ENCODE assay signal across 11 cellular contexts in the genomic region with DNA sequence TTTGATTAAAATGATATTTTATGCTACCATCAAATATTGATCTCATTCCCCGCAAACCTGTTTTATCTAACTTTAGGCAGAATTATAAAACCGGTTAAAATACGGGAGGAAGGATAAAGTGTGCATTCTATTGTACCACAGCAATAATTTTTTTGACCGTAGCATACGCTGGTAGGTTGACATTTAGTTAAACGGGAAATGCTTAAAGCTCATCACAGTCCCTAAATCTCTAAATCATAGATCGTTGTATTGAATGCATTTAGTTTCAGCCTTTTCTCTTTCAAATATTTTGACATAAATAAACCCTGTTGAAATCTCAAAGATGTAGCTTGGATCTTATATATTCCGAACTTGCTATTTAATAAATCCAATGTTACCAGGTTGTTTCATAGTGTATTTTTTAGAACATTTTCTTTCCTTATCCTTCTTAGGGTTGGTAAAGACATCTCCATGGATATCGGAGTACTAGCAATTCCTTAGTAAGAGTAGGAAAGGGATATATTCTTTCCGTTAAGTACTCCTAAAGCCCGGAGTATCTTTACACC. TPM values are rescaled to one million over a fixed set of nuclear protein-coding genes. Genes with fewer than 3 reads are reported as not detected.
DNase-seq lines count a peak whose midpoint lies in the region; ATAC-seq and TF ChIP-seq lines count a peak whose summit lies in the region.
"Had no signal": no experiment of that assay in that cellular context is flagged by ENCODE, and none has a peak within 500 bp of the region (broad histone marks: within the 10 kb centered on the region; RNA-seq: fewer than 3 reads in every experiment).

No MANE protein-coding gene starts in this region.

- no peaks in the 10 kb centered on the region for H3K27me3 Mint-ChIP-seq in activated CD4-positive, alpha-beta T cell treated with anti-CD3 and anti-CD28 coated beads, Interleukin-2, amount 10 ng/mL, durations not matched to agents 7 days and 5 days
- no peaks in the 10 kb centered on the region for H3K27me3 Mint-ChIP-seq in T-helper 2 cell treated with Interferon-gamma antibody and Interleukin-4, amounts not matched to agents 5 μg/mL and 100 μg/mL, for 36 hours (ENCODE audit: low read depth)

- peaks cover 27% of the 10 kb centered on the region for H3K36me3 Mint-ChIP-seq in activated CD4-positive, alpha-beta T cell treated with anti-CD3 and anti-CD28 coated beads, Interleukin-2, amount 10 ng/mL, durations not matched to agents 7 days and 5 days (ENCODE audit: low read depth)
- H3K36me3 Mint-ChIP-seq in T-helper 2 cell treated with Interferon-gamma antibody and Interleukin-4, amounts not matched to agents 5 μg/mL and 100 μg/mL, for 36 hours (ENCODE audit: low read depth) = peaks cover 16% of the 10 kb centered on the region

- peak overlapping the region; percentile 42 to 64 for H3K4me3 ChIP-seq in foreskin fibroblast (ENCODE audit: low read depth in 1 of 2, low read length in 2 of 2)
- H3K4me3 ChIP-seq in stomach = peak overlapping the region; percentile 38 to 46 (median 40)

- DNase-seq in activated CD4-positive, alpha-beta T cell treated with anti-CD3 and anti-CD28 coated beads, Interleukin-2, amount 10 ng/mL, durations not matched to agents 7 days and 5 days = no peak
- DNase-seq in activated CD4-positive, alpha-beta T cell treated with anti-CD3 and anti-CD28 coated beads, Interleukin-2, amount 50 U/mL, for 48 hours = no peak
- DNase-seq in T-helper 2 cell treated with Interferon-gamma antibody and Interleukin-4, amounts not matched to agents 5 μg/mL and 100 μg/mL, for 36 hours (ENCODE audit: low spot score) = no peak
- DNase-seq in foreskin fibroblast = no peak
- no peak for DNase-seq in stomach
- no peak for DNase-seq in NCI-H1048 (lab: John Stamatoyannopoulos, UW)
- no peak for DNase-seq in NCI-H446 treated with DMSO at 0.1 percent for 48 hours (lab: John Stamatoyannopoulos, UW)
- DNase-seq: retina had no signal

- peaks cover 10% of the 10 kb centered on the region for H3K9me3 Mint-ChIP-seq in activated CD4-positive, alpha-beta T cell treated with anti-CD3 and anti-CD28 coated beads, Interleukin-2, amount 10 ng/mL, durations not matched to agents 7 days and 5 days
- peaks cover 10% of the 10 kb centered on the region for H3K9me3 Mint-ChIP-seq in T-helper 2 cell treated with Interferon-gamma antibody and Interleukin-4, amounts not matched to agents 5 μg/mL and 100 μg/mL, for 36 hours

- no peak for TF ChIP-seq CTCF in foreskin fibroblast (IDR thresholded peaks at IDR 0.05; ENCODE audit: low read depth, low read length)
- no peak for TF ChIP-seq CTCF in stomach (IDR thresholded peaks at IDR 0.05)

- CTCF ChIA-PET in activated CD4-positive, alpha-beta T cell treated with anti-CD3 and anti-CD28 coated beads, Interleukin-2, amount 10 ng/mL, durations not matched to agents 7 days and 5 days (lab: Charles Lee) = interaction anchor here (1.5 kb wide), 2 partner anchors 118 to 126 kb away, joined by 3 to 8 read pairs; no protein-coding TSS in a partner anchor

- WGBS in stomach, 5 donors = 47 to 69% (median 63%) methylated on average over 11 of the region's 11 CpGs

- no peak for ATAC-seq in HG03520 (IDR thresholded peaks at IDR 0.05; ENCODE audit: unreplicated experiment)

- H3K27me3 ChIP-seq in stomach = no peaks in the 10 kb centered on the region

- H3K4me3 Mint-ChIP-seq in activated CD4-positive, alpha-beta T cell treated with anti-CD3 and anti-CD28 coated beads, Interleukin-2, amount 10 ng/mL, durations not matched to agents 7 days and 5 days = peak overlapping the region; percentile 91
- peak overlapping the region; percentile 94 for H3K4me3 Mint-ChIP-seq in T-helper 2 cell treated with Interferon-gamma antibody and Interleukin-4, amounts not matched to agents 5 μg/mL and 100 μg/mL, for 36 hours

- H3K4me1 ChIP-seq in stomach = peaks cover 0 to 5% (median 0%) of the 10 kb centered on the region in 4 donors

- H3K27ac ChIP-seq in stomach = peak overlapping the region in 4 of 5 donors; percentile 76 to 85 (median 84)
- H3K27ac ChIP-seq: VCaP had no signal

- H3K27ac Mint-ChIP-seq in activated CD4-positive, alpha-beta T cell treated with anti-CD3 and anti-CD28 coated beads, Interleukin-2, amount 10 ng/mL, durations not matched to agents 7 days and 5 days = peak overlapping the region; percentile 98
- peak overlapping the region; percentile 95 for H3K27ac Mint-ChIP-seq in T-helper 2 cell treated with Interferon-gamma antibody and Interleukin-4, amounts not matched to agents 5 μg/mL and 100 μg/mL, for 36 hours

- TF ChIP-seq EP300 in stomach (IDR thresholded peaks at IDR 0.05) = no peak

- peaks cover 0 to 9% (median 0%) of the 10 kb centered on the region in 4 donors for H3K9me3 ChIP-seq in stomach

- TF ChIP-seq POLR2A in stomach (IDR thresholded peaks at IDR 0.05) = no peak

- POLR2A ChIA-PET in activated CD4-positive, alpha-beta T cell treated with anti-CD3 and anti-CD28 coated beads, Interleukin-2, amount 10 ng/mL, durations not matched to agents 7 days and 5 days (lab: Charles Lee) = interaction anchor here (0.6 to 2.0 kb wide), 6 partner anchors 38 to 199 kb away, joined by 3 to 10 read pairs (median 4); a partner anchor contains a TSS

- H3K36me3 ChIP-seq in stomach = no peaks in the 10 kb centered on the region

- peaks cover 33% of the 10 kb centered on the region for H3K4me1 Mint-ChIP-seq in activated CD4-positive, alpha-beta T cell treated with anti-CD3 and anti-CD28 coated beads, Interleukin-2, amount 10 ng/mL, durations not matched to agents 7 days and 5 days
- H3K4me1 Mint-ChIP-seq in T-helper 2 cell treated with Interferon-gamma antibody and Interleukin-4, amounts not matched to agents 5 μg/mL and 100 μg/mL, for 36 hours (ENCODE audit: low read depth) = peaks cover 45% of the 10 kb centered on the region

- intact Hi-C loops in stomach (cut with DNase I; ENCODE audit: low total_unique reads) = no loop called here

RNA-seq across cellular contexts. Expression of a gene that starts 0.8 kb away (rescaled TPM):
- 10 to 100 TPM; 53.7 to 61.4 TPM for total RNA-seq in activated CD4-positive, alpha-beta T cell treated with anti-CD3 and anti-CD28 coated beads, Interleukin-2, amount 10 ng/mL, durations not matched to agents 7 days and 5 days
- 10 to 100 TPM in 2 of 5 donors, 1 to 10 TPM in 1, under 1 TPM in 2; 0.87 to 30.1 (median 1.2) TPM for total RNA-seq in stomach
- polyA plus RNA-seq in stomach = 10 to 100 TPM in 2 of 3 donors, 1 to 10 TPM in 1; 8.6 to 10.8 (median 10.7) TPM

RNA-seq across cellular contexts. Expression of a gene that starts 12.9 kb away (rescaled TPM):
- total RNA-seq in activated CD4-positive, alpha-beta T cell treated with anti-CD3 and anti-CD28 coated beads, Interleukin-2, amount 10 ng/mL, durations not matched to agents 7 days and 5 days = under 1 TPM in 1 of 2 experiments, not detected in 1; 0.29 TPM
- not detected for total RNA-seq in stomach
- not detected for polyA plus RNA-seq in stomach
- polyA plus RNA-seq: AG04450 had no signal

RNA-seq across cellular contexts. Expression of a gene that starts 41.1 kb away (rescaled TPM):
- under 1 TPM; 0.19 to 0.20 TPM for total RNA-seq in activated CD4-positive, alpha-beta T cell treated with anti-CD3 and anti-CD28 coated beads, Interleukin-2, amount 10 ng/mL, durations not matched to agents 7 days and 5 days
- total RNA-seq in stomach = 1 to 10 TPM in 2 of 5 donors, not detected in 3; 2.2 to 4.5 TPM
- polyA plus RNA-seq in stomach = 1 to 10 TPM in 2 of 3 donors, under 1 TPM in 1; 0.78 to 3.2 (median 1.9) TPM
- polyA plus RNA-seq: AG04450 had no signal
